ENCODE assay signal across 8 cellular contexts in genomic region chr3:47513125-47513929, GRCh38. TPM values are rescaled to one million over a fixed set of nuclear protein-coding genes. Genes with fewer than 3 reads are reported as not detected.
A peak's percentile ranks its signal among the peaks of the same experiment; 100 is the strongest.
DNase-seq lines count a peak whose midpoint lies in the region; ATAC-seq and TF ChIP-seq lines count a peak whose summit lies in the region.

ELP6 (minus strand) TSS chr3:47513712; CDS start chr3:47513590, 122 bp downstream.

- peak in 1 of 2 donors; percentile 5 for TF ChIP-seq POLR2A in suprapubic skin (IDR thresholded peaks at IDR 0.05)

- H3K79me2 ChIP-seq in SK-N-SH (ENCODE audit: insufficient read depth): peaks cover 39% of the 10 kb centered on the region

- TF ChIP-seq RAD21 in SK-N-SH (IDR thresholded peaks at IDR 0.05; ENCODE audit: low read length): peak; percentile 54

- H3K4me3 ChIP-seq in SK-N-SH (ENCODE audit: low read depth in 2 of 2, low read length in 1 of 2): peak within 1 kb of the TSS; percentile 55 to 82
- H3K4me3 ChIP-seq in suprapubic skin: peak within 1 kb of the TSS; percentile 83

- H3K27me3 ChIP-seq in SK-N-SH (ENCODE audit: insufficient read depth) (no peaks in the 10 kb centered on the region), suprapubic skin (no peaks in the 10 kb centered on the region)

- TF ChIP-seq CTCF in GM10266 (IDR thresholded peaks at IDR 0.05; ENCODE audit: control insufficient read depth, insufficient read depth, low read depth, missing control alignments): peak; percentile 72
- TF ChIP-seq CTCF in SK-N-SH (IDR thresholded peaks at IDR 0.05): peak; percentile 50
- TF ChIP-seq CTCF in suprapubic skin (IDR thresholded peaks at IDR 0.05): peak in 1 of 2 donors; percentile 32

- no peaks in the 10 kb centered on the region for H3K9me2 ChIP-seq in SK-N-SH

- H3F3A ChIP-seq in SK-N-SH (replicated peaks; ENCODE audit: insufficient read depth): no peaks in the 10 kb centered on the region

- H4K20me1 ChIP-seq in SK-N-SH (ENCODE audit: insufficient read depth): no peaks in the 10 kb centered on the region

- H2AFZ ChIP-seq in SK-N-SH (ENCODE audit: low read depth): peak within 1 kb of the TSS; percentile 83

- peak; percentile 94 for ATAC-seq in HG02588 (IDR thresholded peaks at IDR 0.05; ENCODE audit: unreplicated experiment)

- H3K36me3 ChIP-seq in SK-N-SH (replicated peaks in 1 of 2; ENCODE audit: control insufficient read depth in 1 of 2, insufficient read depth in 2 of 2, low read length in 1 of 2) (peaks cover 14 to 16% of the 10 kb centered on the region in 2 experiments), suprapubic skin (peaks cover 12% of the 10 kb centered on the region)

- DNase-seq in GM10266 (ENCODE audit: extremely low spot score) (peak; percentile 92), NCI-H1048 (lab: John Stamatoyannopoulos, UW) (peak; percentile 92), SK-N-SH (peak; percentile 96), germinal center (ENCODE audit: low spot score) (peak; percentile 96), nucleus accumbens (lab: John Stamatoyannopoulos, UW) (peak in 55 of 56 donors; percentile 69 to 100 (median 97)), suprapubic skin (ENCODE audit: low spot score in 2 of 2) (peak; percentile 97 to 98)
- peak; percentile 97 for DNase-seq in activated naive CD4-positive, alpha-beta T cell treated with anti-CD3 and anti-CD28 coated beads, Interleukin-2, amount 50 U/mL, for 16 hours

- peak within 1 kb of the TSS; percentile 83 for H3K9ac ChIP-seq in SK-N-SH

- H3K27ac ChIP-seq in SK-N-SH (ENCODE audit: low read depth in 2 of 2, low read length in 1 of 2) (peak within 1 kb of the TSS; percentile 95 to 99), suprapubic skin (peak within 1 kb of the TSS; percentile 87)

- H3K9me3 ChIP-seq in SK-N-SH (no peaks in the 10 kb centered on the region), suprapubic skin (no peaks in the 10 kb centered on the region)

- TF ChIP-seq EP300 in SK-N-SH (IDR thresholded peaks at IDR 0.05; ENCODE audit: borderline replicate concordance in 1 of 2, low read depth in 1 of 2, low read length in 1 of 2) (no peak), suprapubic skin (IDR thresholded peaks at IDR 0.05) (no peak)

- POLR2A ChIA-PET in SK-N-SH (lab: Yijun Ruan, JAX): interaction anchor here (0.6 to 2.0 kb wide), 2 partner anchors 9 to 1224 kb away, joined by 3 to 8 read pairs; no protein-coding TSS in a partner anchor

- peak within 1 kb of the TSS; percentile 89 for H3K4me2 ChIP-seq in SK-N-SH

- CTCF ChIA-PET in SK-N-SH (lab: Yijun Ruan, JAX): interaction anchor here (0.6 to 2.6 kb wide), 9 partner anchors 9 to 291 kb away, joined by 3 to 14 read pairs (median 4); no protein-coding TSS in a partner anchor

- 2% methylated on average over 54 of the region's 71 CpGs for WGBS in SK-N-SH (ENCODE audit: low lambda C conversion rate)
- WGBS in suprapubic skin: 1% methylated on average over 41 of the region's 71 CpGs

- H3K4me1 ChIP-seq in SK-N-SH (ENCODE audit: control insufficient read depth in 1 of 2, insufficient read depth in 2 of 2, low read depth in 1 of 2, low read length in 1 of 2): peaks cover 0 to 6% of the 10 kb centered on the region in 2 experiments; a peak in 1 of 4 replicates
- H3K4me1 ChIP-seq in suprapubic skin: peaks cover 20% of the 10 kb centered on the region

TF ChIP-seq in SK-N-SH, 30 proteins besides CTCF, POLR2A, EP300 and RAD21 (continues in another document):
- TF ChIP-seq FOSL2 (IDR thresholded peaks at IDR 0.05; ENCODE audit: borderline replicate concordance, low read depth): no peak
- TF ChIP-seq POLR2AphosphoS5 (IDR thresholded peaks at IDR 0.05; ENCODE audit: low read depth, low read length): peak; percentile 94
- peak; percentile 95 for TF ChIP-seq NRF1 (IDR thresholded peaks at IDR 0.05; ENCODE audit: low read depth, low read length)
- no peak for TF ChIP-seq GATA2 (CRISPR knock-in tag; IDR thresholded peaks at IDR 0.05)
- no peak for TF ChIP-seq REST (IDR thresholded peaks at IDR 0.05; ENCODE audit: low read depth, low read length)
- no peak; the same call in 1 of the 2 replicates for TF ChIP-seq NFIC (IDR thresholded peaks at IDR 0.05; ENCODE audit: borderline replicate concordance)
- TF ChIP-seq TEAD4 (IDR thresholded peaks at IDR 0.05; ENCODE audit: borderline replicate concordance, insufficient read depth): no peak
- no peak; the same call in 1 of the 2 replicates for TF ChIP-seq TAF1 (IDR thresholded peaks at IDR 0.05; ENCODE audit: borderline replicate concordance, low read depth, low read length)
- TF ChIP-seq MEF2A (IDR thresholded peaks at IDR 0.05; ENCODE audit: borderline replicate concordance, low read depth): no peak
- TF ChIP-seq FOXM1 (IDR thresholded peaks at IDR 0.05; ENCODE audit: low read depth): no peak
- TF ChIP-seq ELF1 (IDR thresholded peaks at IDR 0.05): peak; percentile 64
- peak; percentile 66; the same call in 1 of the 2 replicates for TF ChIP-seq SIN3A (IDR thresholded peaks at IDR 0.05; ENCODE audit: borderline replicate concordance, low read depth, low read length)
- TF ChIP-seq YY1 (IDR thresholded peaks at IDR 0.05; ENCODE audit: low read depth): no peak; the same call in none of the 2 replicates
- TF ChIP-seq SMC3 (IDR thresholded peaks at IDR 0.05; ENCODE audit: low read depth, low read length): peak; percentile 39
- TF ChIP-seq RFX5 (IDR thresholded peaks at IDR 0.05; ENCODE audit: low read length): no peak
- TF ChIP-seq, protein P1, sequence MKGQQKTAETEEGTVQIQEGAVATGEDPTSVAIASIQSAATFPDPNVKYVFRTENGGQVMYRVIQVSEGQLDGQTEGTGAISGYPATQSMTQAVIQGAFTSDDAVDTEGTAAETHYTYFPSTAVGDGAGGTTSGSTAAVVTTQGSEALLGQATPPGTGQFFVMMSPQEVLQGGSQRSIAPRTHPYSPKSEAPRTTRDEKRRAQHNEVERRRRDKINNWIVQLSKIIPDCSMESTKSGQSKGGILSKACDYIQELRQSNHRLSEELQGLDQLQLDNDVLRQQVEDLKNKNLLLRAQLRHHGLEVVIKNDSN (IDR thresholded peaks at IDR 0.05; ENCODE audit: borderline replicate concordance, low read depth): no peak
- TF ChIP-seq CHD2 (IDR thresholded peaks at IDR 0.05; ENCODE audit: low read length, partially characterized antibody): peak; percentile 94
- TF ChIP-seq JUND (IDR thresholded peaks at IDR 0.05): no peak
- peak; percentile 96 for TF ChIP-seq GABPA (IDR thresholded peaks at IDR 0.05; ENCODE audit: low read depth)
- TF ChIP-seq, protein P2, sequence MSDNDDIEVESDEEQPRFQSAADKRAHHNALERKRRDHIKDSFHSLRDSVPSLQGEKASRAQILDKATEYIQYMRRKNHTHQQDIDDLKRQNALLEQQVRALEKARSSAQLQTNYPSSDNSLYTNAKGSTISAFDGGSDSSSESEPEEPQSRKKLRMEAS (IDR thresholded peaks at IDR 0.05; ENCODE audit: low read depth): peak; percentile 81
- TF ChIP-seq RCOR1 (IDR thresholded peaks at IDR 0.05; ENCODE audit: low read length): no peak
- TF ChIP-seq IRF3 (IDR thresholded peaks at IDR 0.05; ENCODE audit: low read depth, low read length): no peak; the same call in 1 of the 2 replicates
- TF ChIP-seq, protein P3, sequence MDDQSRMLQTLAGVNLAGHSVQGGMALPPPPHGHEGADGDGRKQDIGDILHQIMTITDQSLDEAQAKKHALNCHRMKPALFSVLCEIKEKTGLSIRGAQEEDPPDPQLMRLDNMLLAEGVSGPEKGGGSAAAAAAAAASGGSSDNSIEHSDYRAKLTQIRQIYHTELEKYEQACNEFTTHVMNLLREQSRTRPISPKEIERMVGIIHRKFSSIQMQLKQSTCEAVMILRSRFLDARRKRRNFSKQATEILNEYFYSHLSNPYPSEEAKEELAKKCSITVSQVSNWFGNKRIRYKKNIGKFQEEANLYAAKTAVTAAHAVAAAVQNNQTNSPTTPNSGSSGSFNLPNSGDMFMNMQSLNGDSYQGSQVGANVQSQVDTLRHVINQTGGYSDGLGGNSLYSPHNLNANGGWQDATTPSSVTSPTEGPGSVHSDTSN (IDR thresholded peaks at IDR 0.05): no peak
- no peak for TF ChIP-seq FOXJ3 (CRISPR knock-in tag; IDR thresholded peaks at IDR 0.05)

RNA-seq across cellular contexts. Expression of gene ELP6, which starts in this region (rescaled TPM):
- 79.8 and 88.3 TPM in 2 replicates for polyA plus RNA-seq in SK-N-SH (2012; rRNA removed)
- polyA plus RNA-seq in SK-N-SH (2012; cell fraction: cytosol; rRNA removed): 53.3 and 74.8 TPM in 2 replicates
- polyA plus RNA-seq in SK-N-SH (2012; cell fraction: nucleus; rRNA removed): 69.4 and 72.3 TPM in 2 replicates
- total RNA-seq in suprapubic skin: 10 to 100 TPM; 11.7 to 18.6 (median 17.0) TPM

Comparison
In these comparisons a context has a peak if more than half of its experiments do, and no peak if none do; other contexts are left out.
1. Peak in every context shown above with its lines: DNase-seq, ATAC-seq, H3K4me3 ChIP-seq and H3K27ac ChIP-seq.